In genomic region chr14:65231286-65231980, GRCh38 we compare ENCODE assay signal across 11 cellular contexts.
DNase-seq lines count a peak whose midpoint lies in the region; ATAC-seq and TF ChIP-seq lines count a peak whose summit lies in the region.
"Had no signal": no experiment of that assay in that cellular context is flagged by ENCODE, and none has a peak within 500 bp of the region (broad histone marks: within the 10 kb centered on the region; RNA-seq: fewer than 3 reads in every experiment).

No MANE protein-coding gene starts in this region.

- H3K4me2 ChIP-seq in H9 (ENCODE audit: insufficient read depth, insufficient read length, low read length): no peak overlapping the region

- H3K36me3 Mint-ChIP-seq in H9 (ENCODE audit: insufficient read depth in 1 of 3, low read depth in 3 of 3): peaks cover 0 to 4% (median 0%) of the 10 kb centered on the region in 3 experiments; a peak in 2 of 7 replicates

- no peak overlapping the region for H2AFZ ChIP-seq in H9 (ENCODE audit: low read length)

- no peak overlapping the region for H2BK15ac ChIP-seq in H9 (ENCODE audit: low read depth, low read length)

- intact Hi-C loops in lower lobe of right lung (cut with DNase I): no loop called here
- intact Hi-C loops in testis (cut with DNase I; ENCODE audit: low total_unique reads): no loop called here

- no peak overlapping the region for H2BK12ac ChIP-seq in H9 (ENCODE audit: insufficient read length, low read depth, low read length)

- H3K27me3 ChIP-seq in H9 (ENCODE audit: insufficient read depth, low read length): no peaks in the 10 kb centered on the region
- no peaks in the 10 kb centered on the region for H3K27me3 ChIP-seq in lower lobe of right lung (ENCODE audit: low read depth)
- H3K27me3 ChIP-seq in testis: no peaks in the 10 kb centered on the region

- H3K4me1 Mint-ChIP-seq in H9: peaks cover 39 to 43% of the 10 kb centered on the region in 2 experiments

- H2BK120ac ChIP-seq in H9 (ENCODE audit: low read depth, low read length, poor library complexity, severe bottlenecking): no peak overlapping the region

- no peak overlapping the region for H3K14ac ChIP-seq in H9 (ENCODE audit: insufficient read depth, low read length)

- no peak overlapping the region for H3K9ac ChIP-seq in H9 (ENCODE audit: extremely low read depth, insufficient read length, low read length)
- no peak overlapping the region for H3K9ac ChIP-seq in SK-N-MC (ENCODE audit: insufficient read length)

- H4K5ac ChIP-seq in H9 (ENCODE audit: insufficient read length, low read depth, low read length): no peak overlapping the region

- no peaks in the 10 kb centered on the region for H4K20me1 ChIP-seq in H9 (ENCODE audit: control insufficient read depth, insufficient read depth, insufficient read length)

- no peaks in the 10 kb centered on the region for H3K79me1 ChIP-seq in H9 (ENCODE audit: insufficient read depth, low read depth, low read length, poor library complexity, severe bottlenecking)

- ATAC-seq in lower lobe of right lung (peak in 1 of 2 donors; percentile 9), GM18868 (IDR thresholded peaks at IDR 0.05; ENCODE audit: unreplicated experiment) (no peak)
- ATAC-seq: activated T-helper 17 cell treated with anti-CD3 and anti-CD28 coated beads, Interleukin-2, amount 50 U/mL, for 72 hours; Panc1 had no signal

- H3K4ac ChIP-seq in H9 (ENCODE audit: low read depth, low read length): no peak overlapping the region

- H3K9me3 Mint-ChIP-seq in H9: peaks cover 0 to 4% of the 10 kb centered on the region in 2 experiments; a peak in 2 of 5 replicates
- H3K9me3 Mint-ChIP-seq: activated T-helper 17 cell treated with anti-CD3 and anti-CD28 coated beads, Interleukin-2, amount 50 U/mL, for 72 hours had no signal

- H3K23ac ChIP-seq in H9 (ENCODE audit: insufficient read length, low read depth, low read length): no peak overlapping the region

- H4K8ac ChIP-seq in H9 (replicated peaks; ENCODE audit: insufficient read length, low read depth, low read length): no peak overlapping the region

- H3T11ph ChIP-seq in H9 (ENCODE audit: low read length): no peak overlapping the region

- no peaks in the 10 kb centered on the region for H3K9me3 ChIP-seq in H9 (ENCODE audit: control insufficient read depth, low read depth, low read length)
- H3K9me3 ChIP-seq in SK-N-MC (ENCODE audit: low read depth, low read length): no peaks in the 10 kb centered on the region
- no peaks in the 10 kb centered on the region for H3K9me3 ChIP-seq in lower lobe of right lung
- H3K9me3 ChIP-seq in testis: no peaks in the 10 kb centered on the region

- H2BK5ac ChIP-seq in H9 (ENCODE audit: insufficient read length, low read length): no peak overlapping the region

- H3K36me3 ChIP-seq in SK-N-MC (ENCODE audit: insufficient read depth, low read length): no peaks in the 10 kb centered on the region
- no peaks in the 10 kb centered on the region for H3K36me3 ChIP-seq in lower lobe of right lung
- H3K36me3 ChIP-seq in testis (ENCODE audit: low read depth, missing control alignments): no peaks in the 10 kb centered on the region

- no peaks in the 10 kb centered on the region; the same call in 1 of the 2 replicates for H3K4me1 ChIP-seq in H9 (ENCODE audit: insufficient read depth, low read length)
- peaks cover 42% of the 10 kb centered on the region for H3K4me1 ChIP-seq in lower lobe of right lung
- H3K4me1 ChIP-seq in testis: peaks cover 35% of the 10 kb centered on the region

- no CpG with 5 or more reads among the region's 6 CpGs for WGBS in H9 (ENCODE audit: extremely low coverage, insufficient read length, low lambda C conversion rate)
- 74 to 81% methylated on average over 6 of the region's 6 CpGs for WGBS in testis, 2 donors

- H3K27ac ChIP-seq in H9 (ENCODE audit: insufficient read length, low read depth, low read length) (peak overlapping the region; percentile 17), SK-N-MC (peak overlapping the region; percentile 89), lower lobe of right lung (peak overlapping the region; percentile 67), testis (peak overlapping the region; percentile 64 to 84)

- H3K27me3 Mint-ChIP-seq in H9 (ENCODE audit: low read depth): no peaks in the 10 kb centered on the region; the same call in 1 of the 2 replicates
- H3K27me3 Mint-ChIP-seq: activated T-helper 17 cell treated with anti-CD3 and anti-CD28 coated beads, Interleukin-2, amount 50 U/mL, for 72 hours had no signal

- H3K4me3 ChIP-seq in SK-N-MC (0 out of 2 replicates have a peak overlapping the region, but pooled peaks have one; percentile 1), lower lobe of right lung (no peak overlapping the region), testis (no peak overlapping the region)

- no peak overlapping the region for H3K56ac ChIP-seq in H9 (ENCODE audit: insufficient read length, low read depth, low read length)

- no peak overlapping the region for H3K18ac ChIP-seq in H9 (ENCODE audit: insufficient read length, low read depth, low read length)

- DNase-seq in H9 (no peak), SK-N-MC (ENCODE audit: low read depth, low spot score) (no peak), lower lobe of right lung (no peak), testis (no peak), NCI-H2107 treated with DMSO at 0.1 percent for 48 hours (lab: John Stamatoyannopoulos, UW; ENCODE audit: unreplicated experiment) (no peak)
- DNase-seq in activated CD4-positive, CD25-positive, alpha-beta regulatory T cell (lab: John Stamatoyannopoulos, UW): no peak
- DNase-seq: activated CD4-positive, alpha-beta T cell treated with anti-CD3 and anti-CD28 coated beads, Interleukin-2, amount 50 U/mL, for 1 hour; GOT3 had no signal

- H2AK5ac ChIP-seq in H9 (ENCODE audit: insufficient read length, low read length): no peak overlapping the region

- TF ChIP-seq CTCF in H9 (conservative IDR thresholded peaks at IDR 0.05) (no peak), lower lobe of right lung (IDR thresholded peaks at IDR 0.05) (no peak), testis (IDR thresholded peaks at IDR 0.05) (no peak)

- no peak for TF ChIP-seq POLR2A in testis (IDR thresholded peaks at IDR 0.05)

- no peaks in the 10 kb centered on the region for H3K79me2 ChIP-seq in H9 (ENCODE audit: insufficient read depth, low read length)

- no peak overlapping the region for H2BK20ac ChIP-seq in H9 (ENCODE audit: low read depth, low read length, poor library complexity, severe bottlenecking)

- H3K27ac Mint-ChIP-seq in H9: peak overlapping the region; percentile 7 to 27 (median 21); a peak in 1 of 7 replicates
- H3K27ac Mint-ChIP-seq: activated T-helper 17 cell treated with anti-CD3 and anti-CD28 coated beads, Interleukin-2, amount 50 U/mL, for 72 hours had no signal

- no peaks in the 10 kb centered on the region for H3K23me2 ChIP-seq in H9 (ENCODE audit: insufficient read length, low read depth, low read length, poor library complexity, severe bottlenecking)

- H3K4me3 Mint-ChIP-seq in H9: no peak overlapping the region

- H4K91ac ChIP-seq in H9 (ENCODE audit: insufficient read length, low read depth, low read length): no peak overlapping the region

Comparison
In these comparisons a context has a peak if more than half of its experiments do, and no peak if none do; other contexts are left out.
1. H3K27ac ChIP-seq: peak in every context shown above with its lines; median percentile 89 in SK-N-MC; 74 in testis; 67 in lower lobe of right lung; 17 in H9.